In the genomic region with DNA sequence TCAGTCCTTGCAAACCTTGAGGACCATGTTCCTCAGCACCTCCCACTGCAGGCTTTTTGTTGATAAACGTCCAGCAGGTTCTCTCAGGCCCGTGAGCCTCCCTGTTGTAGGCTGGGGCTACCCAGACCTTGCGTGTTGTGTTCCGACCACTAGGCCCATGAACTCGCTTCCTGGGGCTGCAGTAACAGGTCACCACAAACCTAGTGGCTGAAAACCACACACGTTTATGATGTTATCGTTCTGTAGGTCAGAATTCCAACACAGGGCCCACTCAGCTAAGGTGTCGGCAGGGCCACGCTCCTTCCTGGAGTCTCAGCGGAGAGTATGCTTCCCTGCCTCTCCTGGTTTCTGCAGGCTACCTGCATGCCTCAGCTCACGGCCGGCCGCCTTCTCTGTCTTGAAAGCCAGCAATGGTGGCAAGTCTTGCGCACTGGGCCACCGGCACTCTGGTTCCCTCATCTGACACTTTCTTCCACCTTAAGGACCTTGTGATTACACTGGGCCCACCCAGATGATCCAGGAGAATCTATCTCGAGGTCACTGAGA, we compare ENCODE assay signal across 13 cellular contexts.
"Had no signal": no experiment of that assay in that cellular context is flagged by ENCODE, and none has a peak within 500 bp of the region (broad histone marks: within the 10 kb centered on the region; RNA-seq: fewer than 3 reads in every experiment).

No MANE protein-coding gene starts in this region.

- H3K9me3 ChIP-seq: adrenal gland, transverse colon had no signal

- H3K27ac Mint-ChIP-seq: activated CD4-positive, alpha-beta T cell treated with anti-CD3 and anti-CD28 coated beads, Interleukin-2, amount 10 ng/mL, durations not matched to agents 7 days and 5 days; nephron progenitor cell had no signal

- H3K4me3 ChIP-seq: adrenal gland, transverse colon had no signal

- H3K27ac ChIP-seq: adrenal gland, foreskin keratinocyte, parathyroid adenoma, transverse colon had no signal

- H3K27me3 Mint-ChIP-seq: activated CD4-positive, alpha-beta T cell treated with anti-CD3 and anti-CD28 coated beads, Interleukin-2, amount 10 ng/mL, durations not matched to agents 7 days and 5 days had no signal

- H3K4me3 Mint-ChIP-seq: activated CD4-positive, alpha-beta T cell treated with anti-CD3 and anti-CD28 coated beads, Interleukin-2, amount 10 ng/mL, durations not matched to agents 7 days and 5 days; nephron progenitor cell had no signal

- ATAC-seq: foreskin keratinocyte had no signal

- DNase-seq: activated CD4-positive, alpha-beta T cell treated with anti-CD3 and anti-CD28 coated beads, Interleukin-2, amount 10 ng/mL, durations not matched to agents 7 days and 5 days; activated CD8-positive, alpha-beta memory T cell treated with anti-CD3 and anti-CD28 coated beads for 24 hours; activated naive CD4-positive, alpha-beta T cell treated with anti-CD3 and anti-CD28 coated beads, Interleukin-2, amount 50 U/mL, for 16 hours; caudate nucleus; effector memory CD4-positive, alpha-beta T cell; foreskin keratinocyte; glutamatergic neuron; nephron progenitor cell; stimulated activated CD4-positive, alpha-beta T cell treated with anti-CD3 and anti-CD28 coated beads, Interleukin-12 subunit alpha, Interleukin-12 subunit beta, amount 100 ng/mL, for 4 hours; stimulated activated CD4-positive, alpha-beta T cell treated with anti-CD3 and anti-CD28 coated beads, Interleukin-2, amount 100 ng/mL, for 24 hours; transverse colon had no signal

- H3K4me1 ChIP-seq: foreskin keratinocyte had no signal

- H3K36me3 ChIP-seq: adrenal gland, transverse colon had no signal

- H3K9me3 Mint-ChIP-seq: activated CD4-positive, alpha-beta T cell treated with anti-CD3 and anti-CD28 coated beads, Interleukin-2, amount 10 ng/mL, durations not matched to agents 7 days and 5 days; nephron progenitor cell had no signal

- H3K27me3 ChIP-seq: adrenal gland, foreskin keratinocyte, transverse colon had no signal
